In the genomic region with DNA sequence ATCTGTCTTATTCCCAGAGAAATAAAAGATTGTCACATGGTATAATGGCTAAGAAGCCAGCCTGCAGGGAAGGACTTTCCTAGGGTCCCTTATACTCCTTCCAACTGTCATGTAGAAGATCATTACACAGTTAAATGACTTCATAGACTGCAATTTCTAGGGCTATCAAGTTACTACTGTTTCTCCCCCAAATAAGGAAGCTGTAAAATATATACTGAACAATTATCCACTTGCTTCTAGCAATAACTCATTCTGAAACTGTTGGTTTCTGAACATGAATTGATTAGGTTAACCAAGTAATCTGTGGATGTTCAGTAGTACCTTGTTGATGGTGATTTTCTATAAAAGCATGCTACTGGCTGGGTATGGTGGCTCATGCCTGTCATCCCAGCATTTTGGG, we compare ENCODE assay signal across 21 cellular contexts. TPM values are rescaled to one million over a fixed set of nuclear protein-coding genes. Genes with fewer than 3 reads are reported as not detected.
DNase-seq lines count a peak whose midpoint lies in the region; ATAC-seq, FAIRE-seq and TF ChIP-seq lines count a peak whose summit lies in the region.
"Had no signal": no experiment of that assay in that cellular context is flagged by ENCODE, and none has a peak within 500 bp of the region (broad histone marks: within the 10 kb centered on the region; RNA-seq: fewer than 3 reads in every experiment).

No MANE protein-coding gene starts in this region.

- peaks cover 5% of the 10 kb centered on the region for H3K4me1 Mint-ChIP-seq in stimulated activated effector memory CD8-positive, alpha-beta T cell treated with anti-CD3 and anti-CD28 coated beads, Interleukin-12 subunit alpha, Interleukin-12 subunit beta, amount 100 ng/mL, for 72 hours
- H3K4me1 Mint-ChIP-seq in glutamatergic neuron (ENCODE audit: low read depth, unreplicated experiment), result no peaks in the 10 kb centered on the region
- H3K4me1 Mint-ChIP-seq: CD4-positive, CD25-positive, alpha-beta regulatory T cell; CD8-positive, alpha-beta memory T cell had no signal

- H3K4me1 ChIP-seq in HEK293 (ENCODE audit: control insufficient read depth, insufficient read depth, low read length), result peaks cover 3% of the 10 kb centered on the region; the same call in 1 of the 2 replicates
- H3K4me1 ChIP-seq in OCI-LY3 (ENCODE audit: low read length), result peaks cover 14% of the 10 kb centered on the region
- no peaks in the 10 kb centered on the region for H3K4me1 ChIP-seq in right lobe of liver
- H3K4me1 ChIP-seq: BE2C had no signal

- no peaks in the 10 kb centered on the region for H3K36me3 ChIP-seq in HEK293 (ENCODE audit: control insufficient read depth in 2 of 2, insufficient read depth in 1 of 2, low read length in 2 of 2)
- no peaks in the 10 kb centered on the region for H3K36me3 ChIP-seq in OCI-LY3 (replicated peaks; ENCODE audit: low read depth, low read length)
- no peaks in the 10 kb centered on the region for H3K36me3 ChIP-seq in right lobe of liver
- H3K36me3 ChIP-seq: BE2C had no signal

- H2AFZ ChIP-seq in OCI-LY3 (ENCODE audit: low read depth, low read length), result no peak overlapping the region

- POLR2A ChIA-PET in HEK293 (lab: Yijun Ruan, JAX), result no interaction called here

- H3K9me3 Mint-ChIP-seq in stimulated activated effector memory CD8-positive, alpha-beta T cell treated with anti-CD3 and anti-CD28 coated beads, Interleukin-12 subunit alpha, Interleukin-12 subunit beta, amount 100 ng/mL, for 72 hours, result no peaks in the 10 kb centered on the region
- no peaks in the 10 kb centered on the region for H3K9me3 Mint-ChIP-seq in glutamatergic neuron (ENCODE audit: unreplicated experiment)
- H3K9me3 Mint-ChIP-seq: CD4-positive, CD25-positive, alpha-beta regulatory T cell; CD8-positive, alpha-beta memory T cell had no signal

- H3K4me3 ChIP-seq in HEK293 (ENCODE audit: low read depth, low read length), result no peak overlapping the region
- H3K4me3 ChIP-seq in OCI-LY3 (ENCODE audit: low read length), result no peak overlapping the region
- H3K4me3 ChIP-seq in right lobe of liver, result no peak overlapping the region

- H3K27ac ChIP-seq in HEK293 (ENCODE audit: extremely low read depth, low read depth, low read length) (no peak overlapping the region), OCI-LY3 (ENCODE audit: low read length) (no peak overlapping the region), right lobe of liver (no peak overlapping the region)

- ATAC-seq in stimulated activated effector memory CD8-positive, alpha-beta T cell treated with anti-CD3 and anti-CD28 coated beads, Interleukin-12 subunit alpha, Interleukin-12 subunit beta, amount 100 ng/mL, for 72 hours, result peak; percentile 21
- no peak for ATAC-seq in right lobe of liver
- ATAC-seq: HCT116 had no signal

- CTCF ChIA-PET in HEK293 (lab: Yijun Ruan, JAX), result no interaction called here

- H3K79me2 ChIP-seq in OCI-LY3 (ENCODE audit: low read length), result no peaks in the 10 kb centered on the region

- H3K27ac Mint-ChIP-seq in stimulated activated effector memory CD8-positive, alpha-beta T cell treated with anti-CD3 and anti-CD28 coated beads, Interleukin-12 subunit alpha, Interleukin-12 subunit beta, amount 100 ng/mL, for 72 hours, result no peak overlapping the region
- H3K27ac Mint-ChIP-seq in glutamatergic neuron (ENCODE audit: unreplicated experiment), result no peak overlapping the region
- H3K27ac Mint-ChIP-seq: CD4-positive, CD25-positive, alpha-beta regulatory T cell; CD8-positive, alpha-beta memory T cell had no signal

- no peak overlapping the region for H3K9ac ChIP-seq in OCI-LY3 (ENCODE audit: low read length)

- H3K27me3 ChIP-seq in OCI-LY3 (ENCODE audit: low read depth, low read length), result no peaks in the 10 kb centered on the region
- no peaks in the 10 kb centered on the region for H3K27me3 ChIP-seq in right lobe of liver
- H3K27me3 ChIP-seq: BE2C had no signal

- FAIRE-seq in GM12891 (lab: Jason Lieb, UNC), result peak; percentile 16
- FAIRE-seq: A204.1, G401.6 had no signal

- peak overlapping the region; percentile 51 for H3K4me2 ChIP-seq in OCI-LY3 (ENCODE audit: low read length)

- no peak for TF ChIP-seq POLR2A in GM12891 (IDR thresholded peaks at IDR 0.05; ENCODE audit: low read depth, low read length)
- TF ChIP-seq POLR2A in right lobe of liver (IDR thresholded peaks at IDR 0.05), result no peak

- no peaks in the 10 kb centered on the region for H4K20me1 ChIP-seq in OCI-LY3 (ENCODE audit: insufficient read depth, low read length)

- peaks cover 2% of the 10 kb centered on the region for H3K27me3 Mint-ChIP-seq in glutamatergic neuron (ENCODE audit: unreplicated experiment)

- H3K9me3 ChIP-seq in HEK293 (ENCODE audit: control insufficient read depth, insufficient read depth, low read depth, low read length) (no peaks in the 10 kb centered on the region), OCI-LY3 (ENCODE audit: insufficient read depth, low read length) (no peaks in the 10 kb centered on the region), right lobe of liver (no peaks in the 10 kb centered on the region)
- H3K9me3 ChIP-seq: BE2C had no signal

- H3K4me3 Mint-ChIP-seq in stimulated activated effector memory CD8-positive, alpha-beta T cell treated with anti-CD3 and anti-CD28 coated beads, Interleukin-12 subunit alpha, Interleukin-12 subunit beta, amount 100 ng/mL, for 72 hours, result no peak overlapping the region
- H3K4me3 Mint-ChIP-seq in glutamatergic neuron (ENCODE audit: unreplicated experiment), result no peak overlapping the region
- H3K4me3 Mint-ChIP-seq: CD4-positive, CD25-positive, alpha-beta regulatory T cell; CD8-positive, alpha-beta memory T cell had no signal

- intact Hi-C loops in right lobe of liver (cut with DNase I), result no loop called here

- DNase-seq in GM12891 (ENCODE audit: insufficient read length, low spot score) (no peak), glutamatergic neuron (no peak), right lobe of liver (no peak)
- DNase-seq in stimulated activated effector memory CD8-positive, alpha-beta T cell treated with anti-CD3 and anti-CD28 coated beads, Interleukin-12 subunit alpha, Interleukin-12 subunit beta, amount 100 ng/mL, for 72 hours (ENCODE audit: low spot score in 2 of 2), result no peak
- DNase-seq: ACHN; BE2C; C1 segment of cervical spinal cord; CD8-positive, alpha-beta memory T cell; COR-L47; DMS 273 treated with DMSO at 0.1 percent for 48 hours; DND-41; EL; GOT3; H7 had no signal

- TF ChIP-seq CTCF in HEK293 (tag by site-specific recombination; IDR thresholded peaks at IDR 0.05), result no peak
- TF ChIP-seq CTCF in OCI-LY3 (IDR thresholded peaks at IDR 0.05; ENCODE audit: low read depth, low read length), result no peak
- TF ChIP-seq CTCF in glutamatergic neuron (IDR thresholded peaks at IDR 0.05; ENCODE audit: partially characterized antibody, unreplicated experiment), result no peak
- TF ChIP-seq CTCF in right lobe of liver (IDR thresholded peaks at IDR 0.05), result no peak

- no peaks in the 10 kb centered on the region for H3K36me3 Mint-ChIP-seq in stimulated activated effector memory CD8-positive, alpha-beta T cell treated with anti-CD3 and anti-CD28 coated beads, Interleukin-12 subunit alpha, Interleukin-12 subunit beta, amount 100 ng/mL, for 72 hours
- H3K36me3 Mint-ChIP-seq in glutamatergic neuron (ENCODE audit: unreplicated experiment), result no peaks in the 10 kb centered on the region
- H3K36me3 Mint-ChIP-seq: CD4-positive, CD25-positive, alpha-beta regulatory T cell; CD8-positive, alpha-beta memory T cell had no signal

TF ChIP-seq in GM12891, 5 proteins besides CTCF, POLR2A, EP300 and RAD21:
- TF ChIP-seq POLR2AphosphoS5 (IDR thresholded peaks at IDR 0.05; ENCODE audit: low read depth, low read length) (no peak), PAX5 (IDR thresholded peaks at IDR 0.05; ENCODE audit: insufficient read depth, low read length, severe bottlenecking) (no peak), TAF1 (IDR thresholded peaks at IDR 0.05; ENCODE audit: low read depth, low read length) (no peak), SPI1 (IDR thresholded peaks at IDR 0.05; ENCODE audit: low read depth, low read length) (no peak), POU2F2 (IDR thresholded peaks at IDR 0.05; ENCODE audit: low read depth, low read length) (no peak)

TF ChIP-seq in HEK293, 187 proteins besides CTCF, POLR2A, EP300 and RAD21 (continues in another document):
- TF ChIP-seq, protein P1, sequence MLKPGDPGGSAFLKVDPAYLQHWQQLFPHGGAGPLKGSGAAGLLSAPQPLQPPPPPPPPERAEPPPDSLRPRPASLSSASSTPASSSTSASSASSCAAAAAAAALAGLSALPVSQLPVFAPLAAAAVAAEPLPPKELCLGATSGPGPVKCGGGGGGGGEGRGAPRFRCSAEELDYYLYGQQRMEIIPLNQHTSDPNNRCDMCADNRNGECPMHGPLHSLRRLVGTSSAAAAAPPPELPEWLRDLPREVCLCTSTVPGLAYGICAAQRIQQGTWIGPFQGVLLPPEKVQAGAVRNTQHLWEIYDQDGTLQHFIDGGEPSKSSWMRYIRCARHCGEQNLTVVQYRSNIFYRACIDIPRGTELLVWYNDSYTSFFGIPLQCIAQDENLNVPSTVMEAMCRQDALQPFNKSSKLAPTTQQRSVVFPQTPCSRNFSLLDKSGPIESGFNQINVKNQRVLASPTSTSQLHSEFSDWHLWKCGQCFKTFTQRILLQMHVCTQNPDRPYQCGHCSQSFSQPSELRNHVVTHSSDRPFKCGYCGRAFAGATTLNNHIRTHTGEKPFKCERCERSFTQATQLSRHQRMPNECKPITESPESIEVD (tag by site-specific recombination; IDR thresholded peaks at IDR 0.05), result peak; percentile 82
- peak; percentile 81; the same call in 1 of the 2 replicates for TF ChIP-seq ZSCAN23 (tag by site-specific recombination; IDR thresholded peaks at IDR 0.05)
- TF ChIP-seq, protein P2, sequence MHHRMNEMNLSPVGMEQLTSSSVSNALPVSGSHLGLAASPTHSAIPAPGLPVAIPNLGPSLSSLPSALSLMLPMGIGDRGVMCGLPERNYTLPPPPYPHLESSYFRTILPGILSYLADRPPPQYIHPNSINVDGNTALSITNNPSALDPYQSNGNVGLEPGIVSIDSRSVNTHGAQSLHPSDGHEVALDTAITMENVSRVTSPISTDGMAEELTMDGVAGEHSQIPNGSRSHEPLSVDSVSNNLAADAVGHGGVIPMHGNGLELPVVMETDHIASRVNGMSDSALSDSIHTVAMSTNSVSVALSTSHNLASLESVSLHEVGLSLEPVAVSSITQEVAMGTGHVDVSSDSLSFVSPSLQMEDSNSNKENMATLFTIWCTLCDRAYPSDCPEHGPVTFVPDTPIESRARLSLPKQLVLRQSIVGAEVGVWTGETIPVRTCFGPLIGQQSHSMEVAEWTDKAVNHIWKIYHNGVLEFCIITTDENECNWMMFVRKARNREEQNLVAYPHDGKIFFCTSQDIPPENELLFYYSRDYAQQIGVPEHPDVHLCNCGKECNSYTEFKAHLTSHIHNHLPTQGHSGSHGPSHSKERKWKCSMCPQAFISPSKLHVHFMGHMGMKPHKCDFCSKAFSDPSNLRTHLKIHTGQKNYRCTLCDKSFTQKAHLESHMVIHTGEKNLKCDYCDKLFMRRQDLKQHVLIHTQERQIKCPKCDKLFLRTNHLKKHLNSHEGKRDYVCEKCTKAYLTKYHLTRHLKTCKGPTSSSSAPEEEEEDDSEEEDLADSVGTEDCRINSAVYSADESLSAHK (tag by site-specific recombination; IDR thresholded peaks at IDR 0.05), result peak; percentile 50

RNA-seq across cellular contexts. Expression of a gene that starts 44.6 kb away (rescaled TPM):
- polyA plus RNA-seq in GM12891 (2012; ENCODE audit: low read depth, missing spikeins), result not detected
- total RNA-seq in glutamatergic neuron (ENCODE audit: unreplicated experiment) (not detected), right lobe of liver (under 1 TPM in 1 of 6 experiments, not detected in 5; 0.07 TPM)
- total RNA-seq: CD4-positive, CD25-positive, alpha-beta regulatory T cell; CD8-positive, alpha-beta memory T cell; HT-29 had no signal
- polyA plus RNA-seq: CD4-positive, CD25-positive, alpha-beta regulatory T cell; CD8-positive, alpha-beta memory T cell had no signal

RNA-seq across cellular contexts. Expression of a gene that starts 47.3 kb away (rescaled TPM):
- polyA plus RNA-seq in GM12891 (2012; ENCODE audit: low read depth, missing spikeins), result 8.7 TPM
- total RNA-seq in glutamatergic neuron (ENCODE audit: unreplicated experiment), result 59.8 TPM
- total RNA-seq in right lobe of liver, result 10 to 100 TPM in 1 of 6 experiments, 1 to 10 TPM in 5; 3.3 to 15.0 (median 7.4) TPM
